1 cellular context compared by ENCODE assay signal in the genomic region with DNA sequence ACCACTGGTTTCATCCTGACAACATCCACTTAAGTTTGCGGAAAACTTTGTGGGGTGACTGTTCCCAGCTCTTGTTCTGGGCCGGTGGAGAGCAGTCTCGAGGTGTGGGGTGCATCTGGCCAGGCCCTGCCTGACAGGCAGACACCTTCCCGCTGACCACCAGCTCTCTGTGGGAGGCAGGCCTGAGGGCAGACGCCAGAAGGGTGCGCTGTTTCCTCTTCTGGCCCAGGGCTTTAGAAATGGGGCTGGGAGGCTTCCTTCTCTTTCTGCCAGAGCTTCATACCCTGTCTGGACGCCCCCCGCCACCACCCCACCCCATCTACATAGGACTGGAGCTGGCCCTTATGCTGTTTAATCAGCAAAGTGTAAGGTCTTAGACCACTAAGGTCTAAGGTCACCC.
TF ChIP-seq lines count a peak whose summit lies in the region.

No MANE protein-coding gene starts in this region.

TF ChIP-seq in K562, 482 proteins besides CTCF, POLR2A, EP300 and RAD21 (continued from another document):
- TF ChIP-seq, protein P1, sequence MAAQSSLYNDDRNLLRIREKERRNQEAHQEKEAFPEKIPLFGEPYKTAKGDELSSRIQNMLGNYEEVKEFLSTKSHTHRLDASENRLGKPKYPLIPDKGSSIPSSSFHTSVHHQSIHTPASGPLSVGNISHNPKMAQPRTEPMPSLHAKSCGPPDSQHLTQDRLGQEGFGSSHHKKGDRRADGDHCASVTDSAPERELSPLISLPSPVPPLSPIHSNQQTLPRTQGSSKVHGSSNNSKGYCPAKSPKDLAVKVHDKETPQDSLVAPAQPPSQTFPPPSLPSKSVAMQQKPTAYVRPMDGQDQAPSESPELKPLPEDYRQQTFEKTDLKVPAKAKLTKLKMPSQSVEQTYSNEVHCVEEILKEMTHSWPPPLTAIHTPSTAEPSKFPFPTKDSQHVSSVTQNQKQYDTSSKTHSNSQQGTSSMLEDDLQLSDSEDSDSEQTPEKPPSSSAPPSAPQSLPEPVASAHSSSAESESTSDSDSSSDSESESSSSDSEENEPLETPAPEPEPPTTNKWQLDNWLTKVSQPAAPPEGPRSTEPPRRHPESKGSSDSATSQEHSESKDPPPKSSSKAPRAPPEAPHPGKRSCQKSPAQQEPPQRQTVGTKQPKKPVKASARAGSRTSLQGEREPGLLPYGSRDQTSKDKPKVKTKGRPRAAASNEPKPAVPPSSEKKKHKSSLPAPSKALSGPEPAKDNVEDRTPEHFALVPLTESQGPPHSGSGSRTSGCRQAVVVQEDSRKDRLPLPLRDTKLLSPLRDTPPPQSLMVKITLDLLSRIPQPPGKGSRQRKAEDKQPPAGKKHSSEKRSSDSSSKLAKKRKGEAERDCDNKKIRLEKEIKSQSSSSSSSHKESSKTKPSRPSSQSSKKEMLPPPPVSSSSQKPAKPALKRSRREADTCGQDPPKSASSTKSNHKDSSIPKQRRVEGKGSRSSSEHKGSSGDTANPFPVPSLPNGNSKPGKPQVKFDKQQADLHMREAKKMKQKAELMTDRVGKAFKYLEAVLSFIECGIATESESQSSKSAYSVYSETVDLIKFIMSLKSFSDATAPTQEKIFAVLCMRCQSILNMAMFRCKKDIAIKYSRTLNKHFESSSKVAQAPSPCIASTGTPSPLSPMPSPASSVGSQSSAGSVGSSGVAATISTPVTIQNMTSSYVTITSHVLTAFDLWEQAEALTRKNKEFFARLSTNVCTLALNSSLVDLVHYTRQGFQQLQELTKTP (IDR thresholded peaks at IDR 0.05; ENCODE audit: low read depth in 1 of 2, partially characterized antibody in 2 of 2) = no peak
- TF ChIP-seq MXD1 (CRISPR knock-in tag; IDR thresholded peaks at IDR 0.05; ENCODE audit: borderline replicate concordance, poor library complexity, severe bottlenecking) (no peak), XRCC4 (IDR thresholded peaks at IDR 0.05; ENCODE audit: extremely low read depth, insufficient read depth, insufficient read length) (no peak), CBX2 (IDR thresholded peaks at IDR 0.05; ENCODE audit: insufficient read depth, low read length, poor library complexity, severe bottlenecking) (no peak), SRSF7 (optimal IDR thresholded peaks at IDR 0.05; ENCODE audit: low read depth, low read length) (no peak), MECOM (CRISPR knock-in tag; IDR thresholded peaks at IDR 0.05) (no peak), BRF2 (IDR thresholded peaks at IDR 0.05; ENCODE audit: borderline replicate concordance, insufficient read depth, insufficient read length) (no peak), ETV1 (tag; conservative IDR thresholded peaks at IDR 0.05; ENCODE audit: low read depth) (no peak), SMC3 (conservative IDR thresholded peaks at IDR 0.05; ENCODE audit: insufficient read depth, low read depth, low read length) (peak; percentile 27; the same call in 1 of the 2 replicates), FIP1L1 (IDR thresholded peaks at IDR 0.05; ENCODE audit: low read depth, low read length, poor library complexity, severe bottlenecking) (no peak), BRCA1 (IDR thresholded peaks at IDR 0.05) (no peak), BRCA1 (CRISPR knock-in tag; IDR thresholded peaks at IDR 0.05) (no peak), MCM7 (IDR thresholded peaks at IDR 0.05) (no peak)
- TF ChIP-seq, protein P2, sequence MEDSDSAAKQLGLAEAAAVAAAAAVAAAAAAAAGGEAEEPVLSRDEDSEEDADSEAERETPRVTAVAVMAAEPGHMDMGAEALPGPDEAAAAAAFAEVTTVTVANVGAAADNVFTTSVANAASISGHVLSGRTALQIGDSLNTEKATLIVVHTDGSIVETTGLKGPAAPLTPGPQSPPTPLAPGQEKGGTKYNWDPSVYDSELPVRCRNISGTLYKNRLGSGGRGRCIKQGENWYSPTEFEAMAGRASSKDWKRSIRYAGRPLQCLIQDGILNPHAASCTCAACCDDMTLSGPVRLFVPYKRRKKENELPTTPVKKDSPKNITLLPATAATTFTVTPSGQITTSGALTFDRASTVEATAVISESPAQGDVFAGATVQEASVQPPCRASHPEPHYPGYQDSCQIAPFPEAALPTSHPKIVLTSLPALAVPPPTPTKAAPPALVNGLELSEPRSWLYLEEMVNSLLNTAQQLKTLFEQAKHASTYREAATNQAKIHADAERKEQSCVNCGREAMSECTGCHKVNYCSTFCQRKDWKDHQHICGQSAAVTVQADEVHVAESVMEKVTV (CRISPR knock-in tag; IDR thresholded peaks at IDR 0.05) = peak; percentile 28; the same call in 1 of the 2 replicates
- TF ChIP-seq, protein P3, sequence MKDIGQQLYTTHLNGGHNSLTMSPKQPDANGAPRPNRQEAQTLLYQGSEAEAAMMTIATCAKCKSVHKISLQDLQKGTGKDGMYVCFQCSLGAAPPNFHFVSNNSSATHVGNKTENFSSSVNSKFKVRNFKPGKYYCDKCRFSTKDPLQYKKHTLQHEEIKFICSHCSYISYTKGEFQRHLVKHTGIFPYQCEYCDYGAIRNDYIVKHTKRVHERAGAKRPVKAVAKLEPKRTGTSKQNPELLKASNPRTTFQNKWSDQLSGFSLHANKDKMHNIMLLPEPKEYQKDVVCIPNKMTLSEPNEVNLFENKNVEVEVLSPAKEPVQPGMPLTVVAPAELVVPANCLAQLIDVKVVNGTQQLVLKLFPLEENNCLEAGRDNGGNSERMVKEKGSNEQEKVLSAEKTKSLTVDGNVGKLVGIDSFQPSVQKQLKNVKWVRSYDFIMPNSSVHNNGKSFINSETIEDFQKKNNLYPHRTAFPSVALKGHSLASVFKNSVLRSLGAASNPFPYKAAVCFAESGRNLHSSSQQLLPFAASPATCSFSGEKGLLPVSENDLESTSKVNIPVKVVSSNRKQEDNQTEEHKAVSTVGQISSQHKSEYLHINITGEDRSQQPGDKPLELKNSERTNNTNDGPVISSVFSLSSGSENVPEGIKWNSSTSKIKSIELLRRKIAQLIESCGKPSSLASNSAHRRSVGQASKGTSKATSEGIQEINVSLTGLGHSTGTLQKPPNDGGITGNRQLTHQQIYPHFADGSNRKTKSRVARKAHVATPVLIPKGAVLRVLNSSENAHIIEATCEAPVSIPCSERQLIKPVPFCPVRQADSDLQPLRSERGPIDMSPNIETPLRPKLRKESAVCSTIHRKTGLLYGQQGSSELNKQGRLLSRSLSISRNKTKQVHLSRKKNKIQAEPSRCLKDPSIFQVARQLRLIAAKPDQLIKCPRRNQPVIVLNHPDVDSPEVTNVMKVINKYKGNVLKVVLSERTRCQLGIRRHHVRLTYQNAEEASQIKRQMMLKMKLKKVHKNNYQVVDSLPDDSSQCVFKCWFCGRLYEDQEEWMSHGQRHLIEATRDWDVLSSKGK (CRISPR knock-in tag; IDR thresholded peaks at IDR 0.05) = no peak
- TF ChIP-seq, protein P4, sequence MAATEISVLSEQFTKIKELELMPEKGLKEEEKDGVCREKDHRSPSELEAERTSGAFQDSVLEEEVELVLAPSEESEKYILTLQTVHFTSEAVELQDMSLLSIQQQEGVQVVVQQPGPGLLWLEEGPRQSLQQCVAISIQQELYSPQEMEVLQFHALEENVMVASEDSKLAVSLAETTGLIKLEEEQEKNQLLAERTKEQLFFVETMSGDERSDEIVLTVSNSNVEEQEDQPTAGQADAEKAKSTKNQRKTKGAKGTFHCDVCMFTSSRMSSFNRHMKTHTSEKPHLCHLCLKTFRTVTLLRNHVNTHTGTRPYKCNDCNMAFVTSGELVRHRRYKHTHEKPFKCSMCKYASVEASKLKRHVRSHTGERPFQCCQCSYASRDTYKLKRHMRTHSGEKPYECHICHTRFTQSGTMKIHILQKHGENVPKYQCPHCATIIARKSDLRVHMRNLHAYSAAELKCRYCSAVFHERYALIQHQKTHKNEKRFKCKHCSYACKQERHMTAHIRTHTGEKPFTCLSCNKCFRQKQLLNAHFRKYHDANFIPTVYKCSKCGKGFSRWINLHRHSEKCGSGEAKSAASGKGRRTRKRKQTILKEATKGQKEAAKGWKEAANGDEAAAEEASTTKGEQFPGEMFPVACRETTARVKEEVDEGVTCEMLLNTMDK (IDR thresholded peaks at IDR 0.05; ENCODE audit: borderline replicate concordance, insufficient read depth, low read depth, low read length, poor library complexity, severe bottlenecking) = peak; percentile 17
- TF ChIP-seq, protein P5, sequence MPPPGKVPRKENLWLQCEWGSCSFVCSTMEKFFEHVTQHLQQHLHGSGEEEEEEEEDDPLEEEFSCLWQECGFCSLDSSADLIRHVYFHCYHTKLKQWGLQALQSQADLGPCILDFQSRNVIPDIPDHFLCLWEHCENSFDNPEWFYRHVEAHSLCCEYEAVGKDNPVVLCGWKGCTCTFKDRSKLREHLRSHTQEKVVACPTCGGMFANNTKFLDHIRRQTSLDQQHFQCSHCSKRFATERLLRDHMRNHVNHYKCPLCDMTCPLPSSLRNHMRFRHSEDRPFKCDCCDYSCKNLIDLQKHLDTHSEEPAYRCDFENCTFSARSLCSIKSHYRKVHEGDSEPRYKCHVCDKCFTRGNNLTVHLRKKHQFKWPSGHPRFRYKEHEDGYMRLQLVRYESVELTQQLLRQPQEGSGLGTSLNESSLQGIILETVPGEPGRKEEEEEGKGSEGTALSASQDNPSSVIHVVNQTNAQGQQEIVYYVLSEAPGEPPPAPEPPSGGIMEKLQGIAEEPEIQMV (tag; conservative IDR thresholded peaks at IDR 0.05; ENCODE audit: low read depth) = no peak
